ENCODE assay signal across 1 cellular context in the genomic region with DNA sequence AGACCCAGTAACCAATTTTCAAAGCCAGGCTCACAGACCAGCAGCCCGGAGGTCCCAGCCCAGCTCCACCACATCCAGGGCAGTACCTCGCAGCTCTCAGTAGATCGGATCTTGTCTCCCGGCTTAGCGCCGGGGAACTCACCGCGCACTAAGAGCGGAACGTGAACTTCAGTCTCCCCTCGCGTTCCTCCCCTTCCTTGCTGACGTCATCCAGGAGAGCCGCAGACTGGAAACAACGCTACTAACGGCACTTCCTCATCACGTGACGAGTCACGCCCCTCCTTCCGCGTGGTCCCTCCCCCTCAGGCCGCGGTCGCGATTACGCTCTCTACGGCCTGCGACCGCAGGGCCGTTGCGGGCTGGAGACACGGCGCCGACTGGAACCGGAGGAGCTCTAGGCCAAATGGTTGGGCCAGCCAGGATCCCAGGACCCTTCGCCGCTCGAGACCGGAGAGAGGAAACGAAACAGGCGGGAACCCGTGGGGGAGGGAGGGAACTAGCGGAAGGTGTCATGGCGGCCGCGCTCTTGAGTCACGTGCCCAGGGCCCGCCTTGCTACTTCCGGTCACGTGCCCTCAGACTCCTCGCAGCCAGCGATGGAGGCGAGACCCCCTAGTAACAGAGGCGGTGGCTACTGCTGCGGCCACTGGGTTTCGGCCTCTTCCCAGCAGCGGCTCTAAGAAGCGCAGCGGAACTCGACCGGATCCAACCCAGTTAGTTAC.
TF ChIP-seq lines count a peak whose summit lies in the region.

A gene (plus strand): TSS at position 577 of the 721 bp plus-strand sequence. CDS start 10,508 bp downstream, outside the sequence.
A gene with protein sequence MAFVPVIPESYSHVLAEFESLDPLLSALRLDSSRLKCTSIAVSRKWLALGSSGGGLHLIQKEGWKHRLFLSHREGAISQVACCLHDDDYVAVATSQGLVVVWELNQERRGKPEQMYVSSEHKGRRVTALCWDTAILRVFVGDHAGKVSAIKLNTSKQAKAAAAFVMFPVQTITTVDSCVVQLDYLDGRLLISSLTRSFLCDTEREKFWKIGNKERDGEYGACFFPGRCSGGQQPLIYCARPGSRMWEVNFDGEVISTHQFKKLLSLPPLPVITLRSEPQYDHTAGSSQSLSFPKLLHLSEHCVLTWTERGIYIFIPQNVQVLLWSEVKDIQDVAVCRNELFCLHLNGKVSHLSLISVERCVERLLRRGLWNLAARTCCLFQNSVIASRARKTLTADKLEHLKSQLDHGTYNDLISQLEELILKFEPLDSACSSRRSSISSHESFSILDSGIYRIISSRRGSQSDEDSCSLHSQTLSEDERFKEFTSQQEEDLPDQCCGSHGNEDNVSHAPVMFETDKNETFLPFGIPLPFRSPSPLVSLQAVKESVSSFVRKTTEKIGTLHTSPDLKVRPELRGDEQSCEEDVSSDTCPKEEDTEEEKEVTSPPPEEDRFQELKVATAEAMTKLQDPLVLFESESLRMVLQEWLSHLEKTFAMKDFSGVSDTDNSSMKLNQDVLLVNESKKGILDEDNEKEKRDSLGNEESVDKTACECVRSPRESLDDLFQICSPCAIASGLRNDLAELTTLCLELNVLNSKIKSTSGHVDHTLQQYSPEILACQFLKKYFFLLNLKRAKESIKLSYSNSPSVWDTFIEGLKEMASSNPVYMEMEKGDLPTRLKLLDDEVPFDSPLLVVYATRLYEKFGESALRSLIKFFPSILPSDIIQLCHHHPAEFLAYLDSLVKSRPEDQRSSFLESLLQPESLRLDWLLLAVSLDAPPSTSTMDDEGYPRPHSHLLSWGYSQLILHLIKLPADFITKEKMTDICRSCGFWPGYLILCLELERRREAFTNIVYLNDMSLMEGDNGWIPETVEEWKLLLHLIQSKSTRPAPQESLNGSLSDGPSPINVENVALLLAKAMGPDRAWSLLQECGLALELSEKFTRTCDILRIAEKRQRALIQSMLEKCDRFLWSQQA (minus strand): TSS at position 150 of the 721 bp plus-strand sequence. CDS start 4,282 bp downstream, outside the sequence.

TF ChIP-seq in HepG2, 621 proteins besides CTCF, POLR2A, EP300 and RAD21 (continued from another document and continues in another):
- TF ChIP-seq, protein P1, sequence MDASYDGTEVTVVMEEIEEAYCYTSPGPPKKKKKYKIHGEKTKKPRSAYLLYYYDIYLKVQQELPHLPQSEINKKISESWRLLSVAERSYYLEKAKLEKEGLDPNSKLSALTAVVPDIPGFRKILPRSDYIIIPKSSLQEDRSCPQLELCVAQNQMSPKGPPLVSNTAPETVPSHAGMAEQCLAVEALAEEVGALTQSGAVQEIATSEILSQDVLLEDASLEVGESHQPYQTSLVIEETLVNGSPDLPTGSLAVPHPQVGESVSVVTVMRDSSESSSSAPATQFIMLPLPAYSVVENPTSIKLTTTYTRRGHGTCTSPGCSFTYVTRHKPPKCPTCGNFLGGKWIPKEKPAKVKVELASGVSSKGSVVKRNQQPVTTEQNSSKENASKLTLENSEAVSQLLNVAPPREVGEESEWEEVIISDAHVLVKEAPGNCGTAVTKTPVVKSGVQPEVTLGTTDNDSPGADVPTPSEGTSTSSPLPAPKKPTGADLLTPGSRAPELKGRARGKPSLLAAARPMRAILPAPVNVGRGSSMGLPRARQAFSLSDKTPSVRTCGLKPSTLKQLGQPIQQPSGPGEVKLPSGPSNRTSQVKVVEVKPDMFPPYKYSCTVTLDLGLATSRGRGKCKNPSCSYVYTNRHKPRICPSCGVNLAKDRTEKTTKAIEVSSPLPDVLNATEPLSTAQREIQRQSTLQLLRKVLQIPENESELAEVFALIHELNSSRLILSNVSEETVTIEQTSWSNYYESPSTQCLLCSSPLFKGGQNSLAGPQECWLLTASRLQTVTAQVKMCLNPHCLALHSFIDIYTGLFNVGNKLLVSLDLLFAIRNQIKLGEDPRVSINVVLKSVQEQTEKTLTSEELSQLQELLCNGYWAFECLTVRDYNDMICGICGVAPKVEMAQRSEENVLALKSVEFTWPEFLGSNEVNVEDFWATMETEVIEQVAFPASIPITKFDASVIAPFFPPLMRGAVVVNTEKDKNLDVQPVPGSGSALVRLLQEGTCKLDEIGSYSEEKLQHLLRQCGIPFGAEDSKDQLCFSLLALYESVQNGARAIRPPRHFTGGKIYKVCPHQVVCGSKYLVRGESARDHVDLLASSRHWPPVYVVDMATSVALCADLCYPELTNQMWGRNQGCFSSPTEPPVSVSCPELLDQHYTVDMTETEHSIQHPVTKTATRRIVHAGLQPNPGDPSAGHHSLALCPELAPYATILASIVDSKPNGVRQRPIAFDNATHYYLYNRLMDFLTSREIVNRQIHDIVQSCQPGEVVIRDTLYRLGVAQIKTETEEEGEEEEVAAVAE (CRISPR knock-in tag; IDR thresholded peaks at IDR 0.05; ENCODE audit: borderline replicate concordance): peak; percentile 83; the same call in 1 of the 2 replicates
- TF ChIP-seq ZNF672 (CRISPR knock-in tag; IDR thresholded peaks at IDR 0.05) (no peak), SMAD9 (CRISPR knock-in tag; IDR thresholded peaks at IDR 0.05) (peak; percentile 58; the same call in 1 of the 2 replicates), SP5 (CRISPR knock-in tag; IDR thresholded peaks at IDR 0.05; ENCODE audit: borderline replicate concordance, low read depth) (peak; percentile 72), ZNF567 (CRISPR knock-in tag; IDR thresholded peaks at IDR 0.05; ENCODE audit: borderline replicate concordance) (peak; percentile 98), MBNL3 (CRISPR knock-in tag; conservative IDR thresholded peaks at IDR 0.05) (no peak), U2AF2 (IDR thresholded peaks at IDR 0.05; ENCODE audit: low read depth, low read length) (no peak), ETV5 (CRISPR knock-in tag; IDR thresholded peaks at IDR 0.05; ENCODE audit: borderline replicate concordance) (peak; percentile 82)
- TF ChIP-seq, protein P2, sequence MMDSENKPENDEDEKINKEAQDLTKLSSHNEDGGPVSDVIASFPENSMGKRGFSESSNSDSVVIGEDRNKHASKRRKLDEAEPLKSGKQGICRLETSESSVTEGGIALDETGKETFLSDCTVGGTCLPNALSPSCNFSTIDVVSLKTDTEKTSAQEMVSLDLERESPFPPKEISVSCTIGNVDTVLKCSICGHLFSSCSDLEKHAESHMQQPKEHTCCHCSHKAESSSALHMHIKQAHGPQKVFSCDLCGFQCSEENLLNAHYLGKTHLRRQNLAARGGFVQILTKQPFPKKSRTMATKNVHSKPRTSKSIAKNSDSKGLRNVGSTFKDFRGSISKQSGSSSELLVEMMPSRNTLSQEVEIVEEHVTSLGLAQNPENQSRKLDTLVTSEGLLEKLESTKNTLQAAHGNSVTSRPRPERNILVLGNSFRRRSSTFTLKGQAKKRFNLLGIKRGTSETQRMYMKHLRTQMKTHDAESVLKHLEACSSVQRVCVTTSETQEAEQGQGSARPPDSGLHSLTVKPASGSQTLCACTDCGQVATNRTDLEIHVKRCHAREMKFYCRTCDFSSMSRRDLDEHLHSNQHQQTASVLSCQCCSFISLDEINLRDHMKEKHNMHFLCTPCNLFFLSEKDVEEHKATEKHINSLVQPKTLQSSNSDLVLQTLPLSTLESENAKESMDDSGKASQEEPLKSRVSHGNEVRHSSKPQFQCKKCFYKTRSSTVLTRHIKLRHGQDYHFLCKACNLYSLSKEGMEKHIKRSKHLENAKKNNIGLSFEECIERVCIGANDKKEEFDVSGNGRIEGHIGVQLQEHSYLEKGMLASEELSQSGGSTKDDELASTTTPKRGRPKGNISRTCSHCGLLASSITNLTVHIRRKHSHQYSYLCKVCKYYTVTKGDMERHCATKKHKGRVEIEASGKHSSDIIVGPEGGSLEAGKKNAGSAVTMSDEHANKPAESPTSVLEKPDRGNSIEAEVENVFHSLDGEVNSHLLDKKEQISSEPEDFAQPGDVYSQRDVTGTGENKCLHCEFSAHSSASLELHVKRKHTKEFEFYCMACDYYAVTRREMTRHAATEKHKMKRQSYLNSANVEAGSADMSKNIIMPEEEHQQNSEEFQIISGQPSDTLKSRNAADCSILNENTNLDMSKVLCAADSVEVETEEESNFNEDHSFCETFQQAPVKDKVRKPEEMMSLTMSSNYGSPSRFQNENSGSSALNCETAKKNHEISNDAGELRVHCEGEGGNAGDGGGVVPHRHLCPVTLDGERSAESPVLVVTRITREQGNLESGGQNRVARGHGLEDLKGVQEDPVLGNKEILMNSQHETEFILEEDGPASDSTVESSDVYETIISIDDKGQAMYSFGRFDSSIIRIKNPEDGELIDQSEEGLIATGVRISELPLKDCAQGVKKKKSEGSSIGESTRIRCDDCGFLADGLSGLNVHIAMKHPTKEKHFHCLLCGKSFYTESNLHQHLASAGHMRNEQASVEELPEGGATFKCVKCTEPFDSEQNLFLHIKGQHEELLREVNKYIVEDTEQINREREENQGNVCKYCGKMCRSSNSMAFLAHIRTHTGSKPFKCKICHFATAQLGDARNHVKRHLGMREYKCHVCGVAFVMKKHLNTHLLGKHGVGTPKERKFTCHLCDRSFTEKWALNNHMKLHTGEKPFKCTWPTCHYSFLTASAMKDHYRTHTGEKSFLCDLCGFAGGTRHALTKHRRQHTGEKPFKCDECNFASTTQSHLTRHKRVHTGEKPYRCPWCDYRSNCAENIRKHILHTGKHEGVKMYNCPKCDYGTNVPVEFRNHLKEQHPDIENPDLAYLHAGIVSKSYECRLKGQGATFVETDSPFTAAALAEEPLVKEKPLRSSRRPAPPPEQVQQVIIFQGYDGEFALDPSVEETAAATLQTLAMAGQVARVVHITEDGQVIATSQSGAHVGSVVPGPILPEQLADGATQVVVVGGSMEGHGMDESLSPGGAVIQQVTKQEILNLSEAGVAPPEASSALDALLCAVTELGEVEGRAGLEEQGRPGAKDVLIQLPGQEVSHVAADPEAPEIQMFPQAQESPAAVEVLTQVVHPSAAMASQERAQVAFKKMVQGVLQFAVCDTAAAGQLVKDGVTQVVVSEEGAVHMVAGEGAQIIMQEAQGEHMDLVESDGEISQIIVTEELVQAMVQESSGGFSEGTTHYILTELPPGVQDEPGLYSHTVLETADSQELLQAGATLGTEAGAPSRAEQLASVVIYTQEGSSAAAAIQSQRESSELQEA (CRISPR knock-in tag; IDR thresholded peaks at IDR 0.05; ENCODE audit: not compliant biosample characterization): peak; percentile 89
- TF ChIP-seq, protein P3, sequence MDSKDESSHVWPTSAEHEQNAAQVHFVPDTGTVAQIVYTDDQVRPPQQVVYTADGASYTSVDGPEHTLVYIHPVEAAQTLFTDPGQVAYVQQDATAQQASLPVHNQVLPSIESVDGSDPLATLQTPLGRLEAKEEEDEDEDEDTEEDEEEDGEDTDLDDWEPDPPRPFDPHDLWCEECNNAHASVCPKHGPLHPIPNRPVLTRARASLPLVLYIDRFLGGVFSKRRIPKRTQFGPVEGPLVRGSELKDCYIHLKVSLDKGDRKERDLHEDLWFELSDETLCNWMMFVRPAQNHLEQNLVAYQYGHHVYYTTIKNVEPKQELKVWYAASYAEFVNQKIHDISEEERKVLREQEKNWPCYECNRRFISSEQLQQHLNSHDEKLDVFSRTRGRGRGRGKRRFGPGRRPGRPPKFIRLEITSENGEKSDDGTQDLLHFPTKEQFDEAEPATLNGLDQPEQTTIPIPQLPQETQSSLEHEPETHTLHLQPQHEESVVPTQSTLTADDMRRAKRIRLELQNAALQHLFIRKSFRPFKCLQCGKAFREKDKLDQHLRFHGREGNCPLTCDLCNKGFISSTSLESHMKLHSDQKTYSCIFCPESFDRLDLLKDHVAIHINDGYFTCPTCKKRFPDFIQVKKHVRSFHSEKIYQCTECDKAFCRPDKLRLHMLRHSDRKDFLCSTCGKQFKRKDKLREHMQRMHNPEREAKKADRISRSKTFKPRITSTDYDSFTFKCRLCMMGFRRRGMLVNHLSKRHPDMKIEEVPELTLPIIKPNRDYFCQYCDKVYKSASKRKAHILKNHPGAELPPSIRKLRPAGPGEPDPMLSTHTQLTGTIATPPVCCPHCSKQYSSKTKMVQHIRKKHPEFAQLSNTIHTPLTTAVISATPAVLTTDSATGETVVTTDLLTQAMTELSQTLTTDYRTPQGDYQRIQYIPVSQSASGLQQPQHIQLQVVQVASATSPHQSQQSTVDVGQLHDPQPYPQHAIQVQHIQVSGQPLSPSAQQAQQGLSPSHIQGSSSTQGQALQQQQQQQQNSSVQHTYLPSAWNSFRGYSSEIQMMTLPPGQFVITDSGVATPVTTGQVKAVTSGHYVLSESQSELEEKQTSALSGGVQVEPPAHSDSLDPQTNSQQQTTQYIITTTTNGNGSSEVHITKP (CRISPR knock-in tag; IDR thresholded peaks at IDR 0.05; ENCODE audit: low read depth): no peak; the same call in 1 of the 2 replicates
- TF ChIP-seq, protein P4, sequence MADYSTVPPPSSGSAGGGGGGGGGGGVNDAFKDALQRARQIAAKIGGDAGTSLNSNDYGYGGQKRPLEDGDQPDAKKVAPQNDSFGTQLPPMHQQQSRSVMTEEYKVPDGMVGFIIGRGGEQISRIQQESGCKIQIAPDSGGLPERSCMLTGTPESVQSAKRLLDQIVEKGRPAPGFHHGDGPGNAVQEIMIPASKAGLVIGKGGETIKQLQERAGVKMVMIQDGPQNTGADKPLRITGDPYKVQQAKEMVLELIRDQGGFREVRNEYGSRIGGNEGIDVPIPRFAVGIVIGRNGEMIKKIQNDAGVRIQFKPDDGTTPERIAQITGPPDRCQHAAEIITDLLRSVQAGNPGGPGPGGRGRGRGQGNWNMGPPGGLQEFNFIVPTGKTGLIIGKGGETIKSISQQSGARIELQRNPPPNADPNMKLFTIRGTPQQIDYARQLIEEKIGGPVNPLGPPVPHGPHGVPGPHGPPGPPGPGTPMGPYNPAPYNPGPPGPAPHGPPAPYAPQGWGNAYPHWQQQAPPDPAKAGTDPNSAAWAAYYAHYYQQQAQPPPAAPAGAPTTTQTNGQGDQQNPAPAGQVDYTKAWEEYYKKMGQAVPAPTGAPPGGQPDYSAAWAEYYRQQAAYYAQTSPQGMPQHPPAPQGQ (CRISPR knock-in tag; IDR thresholded peaks at IDR 0.05; ENCODE audit: borderline replicate concordance): no peak
- TF ChIP-seq, protein P5, sequence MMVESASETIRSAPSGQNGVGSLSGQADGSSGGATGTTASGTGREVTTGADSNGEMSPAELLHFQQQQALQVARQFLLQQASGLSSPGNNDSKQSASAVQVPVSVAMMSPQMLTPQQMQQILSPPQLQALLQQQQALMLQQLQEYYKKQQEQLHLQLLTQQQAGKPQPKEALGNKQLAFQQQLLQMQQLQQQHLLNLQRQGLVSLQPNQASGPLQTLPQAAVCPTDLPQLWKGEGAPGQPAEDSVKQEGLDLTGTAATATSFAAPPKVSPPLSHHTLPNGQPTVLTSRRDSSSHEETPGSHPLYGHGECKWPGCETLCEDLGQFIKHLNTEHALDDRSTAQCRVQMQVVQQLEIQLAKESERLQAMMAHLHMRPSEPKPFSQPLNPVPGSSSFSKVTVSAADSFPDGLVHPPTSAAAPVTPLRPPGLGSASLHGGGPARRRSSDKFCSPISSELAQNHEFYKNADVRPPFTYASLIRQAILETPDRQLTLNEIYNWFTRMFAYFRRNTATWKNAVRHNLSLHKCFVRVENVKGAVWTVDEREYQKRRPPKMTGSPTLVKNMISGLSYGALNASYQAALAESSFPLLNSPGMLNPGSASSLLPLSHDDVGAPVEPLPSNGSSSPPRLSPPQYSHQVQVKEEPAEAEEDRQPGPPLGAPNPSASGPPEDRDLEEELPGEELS (CRISPR knock-in tag; IDR thresholded peaks at IDR 0.05): peak; percentile 59; the same call in 1 of the 2 replicates
